ENCODE assay signal across 8 cellular contexts in the genomic region with DNA sequence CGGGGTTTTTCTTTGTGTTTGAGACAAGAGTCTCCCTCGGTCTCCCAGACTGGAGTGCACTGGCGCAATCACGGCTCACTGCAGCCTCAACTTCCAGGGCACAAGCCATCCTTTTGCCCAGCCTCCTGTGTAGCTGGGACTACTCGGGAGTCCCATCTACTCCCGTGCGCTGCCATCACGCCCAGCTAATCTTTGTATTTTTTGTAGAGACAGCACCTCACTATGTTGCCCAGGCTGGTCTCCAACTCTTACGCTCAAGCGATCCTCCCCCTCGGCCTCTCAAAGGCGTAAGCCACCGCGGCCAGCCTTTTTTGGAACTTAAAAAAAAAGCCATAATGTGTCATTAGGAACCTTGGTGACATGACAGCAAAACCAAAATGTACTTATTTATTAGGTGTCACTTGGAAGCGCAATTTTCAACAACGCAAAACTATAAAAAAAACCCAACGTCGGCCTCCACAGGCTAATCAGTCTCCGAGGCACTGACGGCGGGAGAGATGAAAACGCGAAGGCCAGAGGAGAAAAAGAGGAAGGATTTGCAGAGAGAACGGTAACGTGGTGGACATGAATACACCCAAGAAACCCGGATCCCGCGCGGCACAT. TPM values are rescaled to one million over a fixed set of nuclear protein-coding genes. Genes with fewer than 3 reads are reported as not detected.
DNase-seq lines count a peak whose midpoint lies in the region; ATAC-seq, FAIRE-seq and TF ChIP-seq lines count a peak whose summit lies in the region.

No MANE protein-coding gene starts in this region.

- FAIRE-seq in kidney (lab: Jason Lieb, UNC): no peak

- peak overlapping the region; percentile 86 for H2AFZ ChIP-seq in PC-3 (ENCODE audit: low read length)

- H3K9me2 ChIP-seq in PC-3 (replicated peaks; ENCODE audit: low read length): no peaks in the 10 kb centered on the region

- H3K4me2 ChIP-seq in PC-3 (ENCODE audit: low read length): peak overlapping the region; percentile 81

- H4K20me1 ChIP-seq in PC-3 (ENCODE audit: low read length): peaks cover 33% of the 10 kb centered on the region

- H3F3A ChIP-seq in PC-3 (ENCODE audit: low read length, unreplicated experiment): no peaks in the 10 kb centered on the region

- BruUV-seq in PC-3 (replicated peaks; lab: Mats Ljungman, UMichigan): no TSS peak

- peak overlapping the region; percentile 82 for H3K27ac ChIP-seq in PC-3 (ENCODE audit: low read length)
- H3K27ac ChIP-seq in kidney (ENCODE audit: low read depth in 2 of 2, low read length in 2 of 2): peak overlapping the region; percentile 99 to 100

- peak overlapping the region; percentile 82 for H3K4me3 ChIP-seq in GM12865 (ENCODE audit: low read depth, low read length)
- peak overlapping the region; percentile 87 for H3K4me3 ChIP-seq in PC-3 (ENCODE audit: low read length)
- H3K4me3 ChIP-seq in kidney (ENCODE audit: low read length in 2 of 2): peak overlapping the region; percentile 95 to 96

- POLR2A ChIA-PET in PC-3 (lab: Charles Lee; ENCODE audit: unreplicated experiment): interaction anchor here (0.6 to 1.2 kb wide), 2 partner anchors 128 to 516 kb away, joined by 3 to 7 read pairs; no protein-coding TSS in a partner anchor

- H3K9ac ChIP-seq in PC-3 (ENCODE audit: low read length) (peak overlapping the region; percentile 96), kidney (ENCODE audit: low read length in 2 of 2) (peak overlapping the region; percentile 98 to 99)

- H3K36me3 ChIP-seq in PC-3 (ENCODE audit: low read depth, low read length) (peaks cover 26% of the 10 kb centered on the region; the same call in 1 of the 2 replicates), kidney (ENCODE audit: control insufficient read depth in 1 of 2, insufficient read depth in 2 of 2, low read length in 2 of 2) (no peaks in the 10 kb centered on the region)

- H3K27me3 ChIP-seq in PC-3 (ENCODE audit: low read length): no peaks in the 10 kb centered on the region

- no peaks in the 10 kb centered on the region for H3K9me3 ChIP-seq in PC-3 (ENCODE audit: low read length)
- no peaks in the 10 kb centered on the region for H3K9me3 ChIP-seq in kidney (ENCODE audit: control insufficient read depth in 1 of 2, low read length in 2 of 2)

- DNase-seq in GM12865 (ENCODE audit: low read depth) (peak; percentile 41), PC-3 (no peak), astrocyte of the hippocampus (ENCODE audit: low read depth, low spot score) (peak; percentile 51), kidney (peak; percentile 68), NCI-H1105 (lab: John Stamatoyannopoulos, UW) (no peak)
- peak; percentile 11 for DNase-seq in stimulated activated CD4-positive, alpha-beta T cell treated with anti-CD3 and anti-CD28 coated beads, Interleukin-2, amount 100 ng/mL, for 4 hours (ENCODE audit: low read depth)

- CTCF ChIA-PET in PC-3 (lab: Charles Lee): interaction anchor here (3.1 kb wide), 1 partner anchor 118 kb away, joined by 18 read pairs; no protein-coding TSS in a partner anchor

- intact Hi-C loops in PC-3 (cut with micrococcal nuclease) (loop anchor here (5.0 to 10.0 kb wide), 5 partner anchors 244 to 571 kb away; partner anchors contain the start of genes CCAR1, DDX50 and SIRT1), kidney (cut with DNase I) (no loop called here)

- ATAC-seq in PC-3 (no peak), HG03565 (IDR thresholded peaks at IDR 0.05; ENCODE audit: unreplicated experiment) (no peak), GM21423 (IDR thresholded peaks at IDR 0.05; ENCODE audit: unreplicated experiment) (no peak)

- H3K79me2 ChIP-seq in PC-3 (ENCODE audit: low read length): peaks cover 48% of the 10 kb centered on the region

- H3K4me1 ChIP-seq in PC-3 (ENCODE audit: insufficient read depth, low read length): peaks cover 37% of the 10 kb centered on the region
- H3K4me1 ChIP-seq in kidney (ENCODE audit: control insufficient read depth in 1 of 2, insufficient read depth in 1 of 2, low read depth in 1 of 2, low read length in 2 of 2): peaks cover 10 to 17% of the 10 kb centered on the region in 2 donors

- TF ChIP-seq CTCF in GM12865 (IDR thresholded peaks at IDR 0.05; ENCODE audit: insufficient read depth, low read depth, low read length, missing control alignments): no peak
- no peak for TF ChIP-seq CTCF in PC-3 (conservative IDR thresholded peaks at IDR 0.05; ENCODE audit: low read depth, low read length)
- TF ChIP-seq CTCF in kidney (IDR thresholded peaks at IDR 0.05; ENCODE audit: borderline replicate concordance, extremely low read depth, insufficient read depth): no peak

RNA-seq across cellular contexts. Expression of gene HNRNPH3, which starts 0.9 kb away (rescaled TPM):
- total RNA-seq in PC-3 (2014; rRNA removed) (40.5 and 77.5 TPM in 2 replicates), kidney (114 TPM)
- polyA plus RNA-seq in kidney (ENCODE audit: insufficient read depth, low read depth, low replicate concordance): 119 TPM

RNA-seq across cellular contexts. Expression of gene PBLD, which starts 1.8 kb away (rescaled TPM):
- total RNA-seq in PC-3 (2014; rRNA removed): 1.1 and 1.9 TPM in 2 replicates
- total RNA-seq in kidney: 33.5 TPM
- polyA plus RNA-seq in kidney (ENCODE audit: insufficient read depth, low read depth, low replicate concordance): 104 TPM

Comparison
In these comparisons a context has a peak if more than half of its experiments do, and no peak if none do; other contexts are left out.
1. DNase-seq: peak in GM12865 (single experiment), astrocyte of the hippocampus (single experiment), kidney (single experiment) and stimulated activated CD4-positive, alpha-beta T cell treated with anti-CD3 and anti-CD28 coated beads, Interleukin-2, amount 100 ng/mL, for 4 hours (single experiment); none in PC-3 (single experiment) and NCI-H1105 (single experiment).
2. RNA of gene PBLD, which starts 1.8 kb away (total RNA-seq): 33.5 TPM in kidney (single experiment); 1.1 to 1.9 TPM in PC-3; every median in the first group is over 10 times any median in the second.
3. Peak in every context shown above with its lines, with median percentiles within 50 percentile points of each other: H3K4me3 ChIP-seq.